Comparison of ENCODE assay signal across 8 cellular contexts in genomic region chr10:85548038-85548437, GRCh38.
DNase-seq lines count a peak whose midpoint lies in the region; ATAC-seq and TF ChIP-seq lines count a peak whose summit lies in the region.

No MANE protein-coding gene starts in this region.

- H3K36me3 ChIP-seq in DOHH2 (ENCODE audit: control insufficient read depth, low read length): no peaks in the 10 kb centered on the region
- H3K36me3 ChIP-seq in OCI-LY1 (ENCODE audit: insufficient read depth, low read length): no peaks in the 10 kb centered on the region

- ATAC-seq in GM19452 (IDR thresholded peaks at IDR 0.05; ENCODE audit: unreplicated experiment) (peak; percentile 90), HG03439 (IDR thresholded peaks at IDR 0.05; ENCODE audit: unreplicated experiment) (peak; percentile 98), omental fat pad (ENCODE audit: low FRiP score) (no peak)

- TF ChIP-seq CTCF in DOHH2 (IDR thresholded peaks at IDR 0.05; ENCODE audit: low read depth, low read length, poor library complexity, severe bottlenecking): peak; percentile 57
- peak; percentile 45 for TF ChIP-seq CTCF in OCI-LY1 (IDR thresholded peaks at IDR 0.05; ENCODE audit: low read length)
- no peak for TF ChIP-seq CTCF in omental fat pad (IDR thresholded peaks at IDR 0.05)

- no peak overlapping the region for H2AFZ ChIP-seq in OCI-LY1 (ENCODE audit: low read length)

- H3K4me3 ChIP-seq in DOHH2 (ENCODE audit: low read length) (no peak overlapping the region), OCI-LY1 (ENCODE audit: low read depth, low read length, poor library complexity, severe bottlenecking) (no peak overlapping the region)

- H3K79me2 ChIP-seq in DOHH2 (ENCODE audit: control insufficient read depth, low read length): no peaks in the 10 kb centered on the region
- H3K79me2 ChIP-seq in OCI-LY1 (ENCODE audit: insufficient read depth, low read length): no peaks in the 10 kb centered on the region

- DNase-seq in cerebellum (ENCODE audit: low spot score) (peak; percentile 4), midbrain (lab: John Stamatoyannopoulos, UW) (peak; percentile 80), Kasumi-1 (lab: John Stamatoyannopoulos, UW) (no peak), omental fat pad (ENCODE audit: low spot score) (no peak)

- H4K20me1 ChIP-seq in DOHH2 (ENCODE audit: control insufficient read depth, insufficient read depth, low read depth, low read length): no peaks in the 10 kb centered on the region
- no peaks in the 10 kb centered on the region for H4K20me1 ChIP-seq in OCI-LY1 (ENCODE audit: insufficient read depth, low read length)

- H3K4me1 ChIP-seq in DOHH2 (ENCODE audit: control insufficient read depth, low read length): no peaks in the 10 kb centered on the region
- no peaks in the 10 kb centered on the region for H3K4me1 ChIP-seq in OCI-LY1 (ENCODE audit: insufficient read depth, low read length, severe bottlenecking)

- H3K9me2 ChIP-seq in DOHH2 (replicated peaks; ENCODE audit: control insufficient read depth, low read length) (no peaks in the 10 kb centered on the region), OCI-LY1 (ENCODE audit: low read depth, low read length) (no peaks in the 10 kb centered on the region)

- H3K27me3 ChIP-seq in DOHH2 (ENCODE audit: control insufficient read depth, low read length) (no peaks in the 10 kb centered on the region), OCI-LY1 (ENCODE audit: insufficient read depth, low read length) (no peaks in the 10 kb centered on the region)

- no peak overlapping the region for H3K9ac ChIP-seq in OCI-LY1 (ENCODE audit: low read length)

- H3K4me2 ChIP-seq in DOHH2 (ENCODE audit: low read length) (no peak overlapping the region), OCI-LY1 (ENCODE audit: low read length) (no peak overlapping the region)

- H3K27ac ChIP-seq in DOHH2 (ENCODE audit: low read depth, low read length) (no peak overlapping the region), OCI-LY1 (ENCODE audit: low read depth, low read length, poor library complexity, severe bottlenecking) (no peak overlapping the region)

- H3F3A ChIP-seq in DOHH2 (ENCODE audit: control insufficient read depth, insufficient read depth) (no peaks in the 10 kb centered on the region), OCI-LY1 (ENCODE audit: insufficient read depth, low read length) (no peaks in the 10 kb centered on the region)

- H3K9me3 ChIP-seq in DOHH2 (ENCODE audit: control insufficient read depth, insufficient read depth, low read length) (no peaks in the 10 kb centered on the region), OCI-LY1 (ENCODE audit: low read length) (no peaks in the 10 kb centered on the region)

Comparison
In these comparisons a context has a peak if more than half of its experiments do, and no peak if none do; other contexts are left out.
1. CTCF ChIP-seq: peak in DOHH2 (single experiment) and OCI-LY1 (single experiment); none in omental fat pad (0 of 3).
2. DNase-seq: peak in cerebellum (single experiment) and midbrain (single experiment); none in Kasumi-1 (0 of 2) and omental fat pad (single experiment).